In genomic region chr17:79778504-79779087, GRCh38 we compare ENCODE assay signal across 8 cellular contexts.
DNase-seq lines count a peak whose midpoint lies in the region; ATAC-seq and TF ChIP-seq lines count a peak whose summit lies in the region.

No MANE protein-coding gene starts in this region.

- peak overlapping the region; percentile 35 to 64 for H3K4me3 ChIP-seq in cardiac fibroblast (replicated peaks in 1 of 2; ENCODE audit: low read depth in 2 of 2, low read length in 2 of 2)

- ATAC-seq in GM18498 (IDR thresholded peaks at IDR 0.05; ENCODE audit: unreplicated experiment), result peak; percentile 15

- H3K36me3 Mint-ChIP-seq in nephron (ENCODE audit: low read depth), result peaks cover 32% of the 10 kb centered on the region

- DNase-seq in NCI-H2171 treated with DMSO at 0.1 percent for 48 hours (lab: John Stamatoyannopoulos, UW) (peak; percentile 68), cardiac fibroblast (ENCODE audit: low read depth in 2 of 2) (no peak), AG08395 (ENCODE audit: low spot score) (no peak), NOMO-1 (lab: John Stamatoyannopoulos, UW; ENCODE audit: unreplicated experiment in 2 of 2) (no peak)
- DNase-seq in effector CD8-positive, alpha-beta T cell (lab: John Stamatoyannopoulos, UW), result no peak

- H3K27ac ChIP-seq in 22Rv1, result peak overlapping the region; percentile 54

- peaks cover 63% of the 10 kb centered on the region for H3K4me1 Mint-ChIP-seq in nephron

- peaks cover 21% of the 10 kb centered on the region for H3K27me3 Mint-ChIP-seq in nephron (ENCODE audit: low read depth)

- peak overlapping the region; percentile 93 to 98 (median 97) for H3K4me3 Mint-ChIP-seq in nephron

- 0 out of 2 replicates have a peak, but pooled peaks have one; percentile 0 for TF ChIP-seq CTCF in 22Rv1 (IDR thresholded peaks at IDR 0.05)
- TF ChIP-seq CTCF in cardiac fibroblast (IDR thresholded peaks at IDR 0.05; ENCODE audit: low read depth, low read length), result no peak
- TF ChIP-seq CTCF in nephron (IDR thresholded peaks at IDR 0.05; ENCODE audit: unreplicated experiment in 3 of 3), result no peak

- H3K9me3 Mint-ChIP-seq in nephron, result no peaks in the 10 kb centered on the region

- peak overlapping the region; percentile 84 to 94 (median 89) for H3K27ac Mint-ChIP-seq in nephron
